8 cellular contexts compared by ENCODE assay signal in genomic region chr12:46269429-46270241, GRCh38. TPM values are rescaled to one million over a fixed set of nuclear protein-coding genes. Genes with fewer than 3 reads are reported as not detected.
DNase-seq lines count a peak whose midpoint lies in the region; ATAC-seq, FAIRE-seq and TF ChIP-seq lines count a peak whose summit lies in the region.

No MANE protein-coding gene starts in this region.

- peak in 2 of 3 experiments; percentile 86 to 89 for DNase-seq in NCI-H1417 (lab: John Stamatoyannopoulos, UW)
- DNase-seq in activated CD8-positive, alpha-beta memory T cell treated with anti-CD3 and anti-CD28 coated beads for 48 hours (ENCODE audit: low read depth in 2 of 3, low spot score in 2 of 3) = peak; percentile 49 to 61 (median 54)
- peak in 36 of 56 donors; percentile 2 to 66 (median 40) for DNase-seq in nucleus accumbens (lab: John Stamatoyannopoulos, UW)
- DNase-seq in tibial artery = no peak
- no peak for DNase-seq in D721Med (ENCODE audit: insufficient read length, low spot score)

- ATAC-seq in GM21825 (IDR thresholded peaks at IDR 0.05; ENCODE audit: unreplicated experiment) = peak; percentile 24
- ATAC-seq in esophagus mucosa = peak; percentile 4

- peaks cover 16% of the 10 kb centered on the region for H3K4me1 ChIP-seq in ES-I3 (ENCODE audit: insufficient read depth, low read length)
- peaks cover 0 to 26% (median 12%) of the 10 kb centered on the region in 4 donors for H3K4me1 ChIP-seq in tibial artery

- H3K9me3 ChIP-seq in ES-I3 (ENCODE audit: control insufficient read depth, insufficient read depth, low read length) = no peaks in the 10 kb centered on the region
- H3K9me3 ChIP-seq in tibial artery = no peaks in the 10 kb centered on the region

- intact Hi-C loops in tibial artery (cut with DNase I; ENCODE audit: low total_unique reads) = loop anchor here (5.0 kb wide), 2 partner anchors 103 to 107 kb away; partner anchors contain the start of gene SLC38A2

- no peak for FAIRE-seq in D721Med (lab: Jason Lieb, UNC)

- H3K27ac ChIP-seq in tibial artery = peak overlapping the region; percentile 88 to 91

- peak overlapping the region; percentile 99 for H3K9ac ChIP-seq in ES-I3 (ENCODE audit: low read depth, low read length)

- H3K4me3 ChIP-seq in tibial artery = peak overlapping the region; percentile 70 to 76

- no peaks in the 10 kb centered on the region for H3K36me3 ChIP-seq in ES-I3 (ENCODE audit: insufficient read depth, low read length)
- H3K36me3 ChIP-seq in tibial artery = no peaks in the 10 kb centered on the region

- TF ChIP-seq CTCF in tibial artery (IDR thresholded peaks at IDR 0.05) (no peak), D721Med (IDR thresholded peaks at IDR 0.05; ENCODE audit: insufficient read depth, missing control alignments) (no peak)

- H3K27me3 ChIP-seq in tibial artery = no peaks in the 10 kb centered on the region

RNA-seq across cellular contexts. Expression of gene SLC38A1, which starts 0.8 kb away (rescaled TPM):
- total RNA-seq in esophagus mucosa = 71.5 TPM

Comparison
In these comparisons a context has a peak if more than half of its experiments do, and no peak if none do; other contexts are left out.
1. DNase-seq: peak in NCI-H1417 (2 of 3), activated CD8-positive, alpha-beta memory T cell treated with anti-CD3 and anti-CD28 coated beads for 48 hours (3 of 3) and nucleus accumbens (36 of 56); none in tibial artery (0 of 2) and D721Med (single experiment).